In the genomic region with DNA sequence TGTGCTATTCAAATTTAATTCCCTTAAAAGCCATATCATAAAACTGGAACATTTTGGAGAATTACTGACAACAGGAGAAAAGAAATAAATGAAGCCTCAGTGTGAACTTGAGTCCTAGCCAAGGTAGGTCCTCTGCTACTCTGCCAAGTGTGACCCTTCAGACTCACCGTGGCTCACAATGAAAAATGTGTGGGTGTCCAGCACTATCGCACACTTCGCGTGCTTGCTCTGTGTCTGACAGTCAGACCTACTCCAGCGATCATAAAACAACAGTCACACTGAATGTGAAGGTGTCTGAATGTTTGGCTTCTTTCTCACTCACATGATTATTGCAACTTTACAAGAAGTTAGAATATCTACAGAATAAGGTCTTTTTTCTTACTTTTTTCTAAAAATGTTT, we compare ENCODE assay signal across 1 cellular context.
TF ChIP-seq lines count a peak whose summit lies in the region.

No MANE protein-coding gene starts in this region.

TF ChIP-seq in K562, 482 proteins besides CTCF, POLR2A, EP300 and RAD21 (continued from another document):
- TF ChIP-seq, protein P1, sequence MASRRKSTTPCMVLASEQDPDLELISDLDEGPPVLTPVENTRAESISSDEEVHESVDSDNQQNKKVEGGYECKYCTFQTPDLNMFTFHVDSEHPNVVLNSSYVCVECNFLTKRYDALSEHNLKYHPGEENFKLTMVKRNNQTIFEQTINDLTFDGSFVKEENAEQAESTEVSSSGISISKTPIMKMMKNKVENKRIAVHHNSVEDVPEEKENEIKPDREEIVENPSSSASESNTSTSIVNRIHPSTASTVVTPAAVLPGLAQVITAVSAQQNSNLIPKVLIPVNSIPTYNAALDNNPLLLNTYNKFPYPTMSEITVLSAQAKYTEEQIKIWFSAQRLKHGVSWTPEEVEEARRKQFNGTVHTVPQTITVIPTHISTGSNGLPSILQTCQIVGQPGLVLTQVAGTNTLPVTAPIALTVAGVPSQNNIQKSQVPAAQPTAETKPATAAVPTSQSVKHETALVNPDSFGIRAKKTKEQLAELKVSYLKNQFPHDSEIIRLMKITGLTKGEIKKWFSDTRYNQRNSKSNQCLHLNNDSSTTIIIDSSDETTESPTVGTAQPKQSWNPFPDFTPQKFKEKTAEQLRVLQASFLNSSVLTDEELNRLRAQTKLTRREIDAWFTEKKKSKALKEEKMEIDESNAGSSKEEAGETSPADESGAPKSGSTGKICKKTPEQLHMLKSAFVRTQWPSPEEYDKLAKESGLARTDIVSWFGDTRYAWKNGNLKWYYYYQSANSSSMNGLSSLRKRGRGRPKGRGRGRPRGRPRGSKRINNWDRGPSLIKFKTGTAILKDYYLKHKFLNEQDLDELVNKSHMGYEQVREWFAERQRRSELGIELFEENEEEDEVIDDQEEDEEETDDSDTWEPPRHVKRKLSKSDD (conservative IDR thresholded peaks at IDR 0.05; ENCODE audit: low read length) = no peak
- no peak for TF ChIP-seq RB1 (IDR thresholded peaks at IDR 0.05; ENCODE audit: low read depth)
- no peak for TF ChIP-seq EGR1 (conservative IDR thresholded peaks at IDR 0.05)
- TF ChIP-seq POLR2B (IDR thresholded peaks at IDR 0.05; ENCODE audit: low read depth, partially characterized antibody) = no peak
- no peak for TF ChIP-seq EZH2 (IDR thresholded peaks at IDR 0.05; ENCODE audit: borderline replicate concordance, low read depth, low read length)
- no peak for TF ChIP-seq ZNF133 (CRISPR knock-in tag; IDR thresholded peaks at IDR 0.05)
- TF ChIP-seq KDM1A (IDR thresholded peaks at IDR 0.05) = no peak
TF ChIP-seq in K562: peak in this region for 0.
